ENCODE assay signal across 1 cellular context in genomic region chr2:118190365-118190916, GRCh38.
TF ChIP-seq lines count a peak whose summit lies in the region.

No MANE protein-coding gene starts in this region.

TF ChIP-seq in HEK293, 187 proteins besides CTCF, POLR2A, EP300 and RAD21 (continued from another document):
- TF ChIP-seq ZNF639 (tag by site-specific recombination; IDR thresholded peaks at IDR 0.05) (no peak), MYNN (tag by site-specific recombination; IDR thresholded peaks at IDR 0.05; ENCODE audit: borderline replicate concordance) (no peak), TCF7L2 (IDR thresholded peaks at IDR 0.05; ENCODE audit: borderline replicate concordance, low read depth, low read length) (no peak), ZNF302 (tag by site-specific recombination; IDR thresholded peaks at IDR 0.05; ENCODE audit: low read depth) (no peak)
- TF ChIP-seq, protein P1, sequence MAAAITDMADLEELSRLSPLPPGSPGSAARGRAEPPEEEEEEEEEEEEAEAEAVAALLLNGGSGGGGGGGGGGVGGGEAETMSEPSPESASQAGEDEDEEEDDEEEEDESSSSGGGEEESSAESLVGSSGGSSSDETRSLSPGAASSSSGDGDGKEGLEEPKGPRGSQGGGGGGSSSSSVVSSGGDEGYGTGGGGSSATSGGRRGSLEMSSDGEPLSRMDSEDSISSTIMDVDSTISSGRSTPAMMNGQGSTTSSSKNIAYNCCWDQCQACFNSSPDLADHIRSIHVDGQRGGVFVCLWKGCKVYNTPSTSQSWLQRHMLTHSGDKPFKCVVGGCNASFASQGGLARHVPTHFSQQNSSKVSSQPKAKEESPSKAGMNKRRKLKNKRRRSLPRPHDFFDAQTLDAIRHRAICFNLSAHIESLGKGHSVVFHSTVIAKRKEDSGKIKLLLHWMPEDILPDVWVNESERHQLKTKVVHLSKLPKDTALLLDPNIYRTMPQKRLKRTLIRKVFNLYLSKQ (tag by site-specific recombination; IDR thresholded peaks at IDR 0.05; ENCODE audit: borderline replicate concordance) = no peak
